In genomic region chr11:34302046-34302921, GRCh38 we compare ENCODE assay signal across 8 cellular contexts. TPM values are rescaled to one million over a fixed set of nuclear protein-coding genes. Genes with fewer than 3 reads are reported as not detected.
DNase-seq lines count a peak whose midpoint lies in the region; ATAC-seq and TF ChIP-seq lines count a peak whose summit lies in the region.

No MANE protein-coding gene starts in this region.

- H3K36me3 ChIP-seq in SJSA1 (no peaks in the 10 kb centered on the region), neutrophil (no peaks in the 10 kb centered on the region)

- H3K9me3 ChIP-seq in SJSA1 (replicated peaks) (no peaks in the 10 kb centered on the region), neutrophil (no peaks in the 10 kb centered on the region)

- H3K27ac ChIP-seq in SJSA1 (peak overlapping the region; percentile 63), neutrophil (peak overlapping the region; percentile 30)

- H3K4me1 ChIP-seq in SJSA1 (replicated peaks) (peaks cover 26% of the 10 kb centered on the region), neutrophil (ENCODE audit: control insufficient read depth in 1 of 2, insufficient read depth in 1 of 2, low read depth in 1 of 2, low read length in 1 of 2) (peaks cover 27 to 28% of the 10 kb centered on the region in 2 experiments)

- no peak for TF ChIP-seq CTCF in neutrophil (IDR thresholded peaks at IDR 0.05)

- H3K27me3 ChIP-seq in SJSA1 (replicated peaks) (no peaks in the 10 kb centered on the region), neutrophil (no peaks in the 10 kb centered on the region)

- ATAC-seq in GM18867 (IDR thresholded peaks at IDR 0.05; ENCODE audit: unreplicated experiment) (peak; percentile 71), HG02885 (IDR thresholded peaks at IDR 0.05; ENCODE audit: poor library complexity, unreplicated experiment) (peak; percentile 78)

- DNase-seq in SJSA1 (ENCODE audit: low read depth in 1 of 2, low spot score in 2 of 2) = peak; percentile 78 to 79
- DNase-seq in NCI-H2171 (lab: John Stamatoyannopoulos, UW) = no peak
- DNase-seq in NCI-H446 (lab: John Stamatoyannopoulos, UW) = no peak
- no peak for DNase-seq in activated T-cell treated with anti-CD3 and anti-CD28 coated beads, Interleukin-2, amount 50 U/mL, for 48 hours
- DNase-seq in hippocampal formation (lab: John Stamatoyannopoulos, UW) = no peak

- H3K4me3 ChIP-seq in SJSA1 (no peak overlapping the region), neutrophil (ENCODE audit: low read depth in 1 of 2, low read length in 1 of 2) (no peak overlapping the region)

RNA-seq across cellular contexts. Expression of gene ABTB2, which starts 55.5 kb away (rescaled TPM):
- 0.09 and 0.53 TPM in 2 replicates for total RNA-seq in SJSA1 (2014; rRNA removed; shearing (Covaris generic))

Comparison
In these comparisons a context has a peak if more than half of its experiments do, and no peak if none do; other contexts are left out.
1. DNase-seq: peak in SJSA1 (2 of 2); none in NCI-H2171 (single experiment), NCI-H446 (0 of 2), activated T-cell treated with anti-CD3 and anti-CD28 coated beads, Interleukin-2, amount 50 U/mL, for 48 hours (0 of 2) and hippocampal formation (0 of 2).